ENCODE assay signal across 8 cellular contexts in genomic region chr12:104137902-104138746, GRCh38. TPM values are rescaled to one million over a fixed set of nuclear protein-coding genes. Genes with fewer than 3 reads are reported as not detected.
DNase-seq lines count a peak whose midpoint lies in the region; ATAC-seq and TF ChIP-seq lines count a peak whose summit lies in the region.

NFYB (minus strand) TSS chr12:104138210; CDS start chr12:104135453, 2,757 bp downstream.

- CTCF ChIA-PET in activated CD4-positive, alpha-beta T cell treated with anti-CD3 and anti-CD28 coated beads for 36 hours (lab: Charles Lee), result interaction anchor here (0.6 to 1.3 kb wide), 4 partner anchors 62 to 228 kb away, joined by 3 to 7 read pairs (median 3); no protein-coding TSS in a partner anchor

- no peaks in the 10 kb centered on the region for H3K36me3 Mint-ChIP-seq in activated CD4-positive, alpha-beta T cell treated with anti-CD3 and anti-CD28 coated beads for 36 hours (ENCODE audit: low read depth)

- TF ChIP-seq POLR2A in GM19193 (IDR thresholded peaks at IDR 0.05; ENCODE audit: extremely low read depth, insufficient read depth, insufficient read length), result peak; percentile 91

- POLR2A ChIA-PET in activated CD4-positive, alpha-beta T cell treated with anti-CD3 and anti-CD28 coated beads for 36 hours (lab: Charles Lee), result interaction anchor here (0.8 to 1.7 kb wide), 7 partner anchors 74 to 296 kb away, joined by 3 to 10 read pairs (median 5); partner anchors contain the start of genes HCFC2, HSP90B1 and TDG

- H3K27me3 Mint-ChIP-seq in activated CD4-positive, alpha-beta T cell treated with anti-CD3 and anti-CD28 coated beads for 36 hours, result no peaks in the 10 kb centered on the region

- no peaks in the 10 kb centered on the region for H3K9me3 Mint-ChIP-seq in activated CD4-positive, alpha-beta T cell treated with anti-CD3 and anti-CD28 coated beads for 36 hours (ENCODE audit: low read depth)

- peak within 1 kb of the TSS; percentile 83 for H3K4me3 Mint-ChIP-seq in activated CD4-positive, alpha-beta T cell treated with anti-CD3 and anti-CD28 coated beads for 36 hours

- DNase-seq in AML-193 (lab: John Stamatoyannopoulos, UW), result peak; percentile 92 to 94
- DNase-seq in NCI-H510A treated with DMSO at 0.1 percent for 48 hours (lab: John Stamatoyannopoulos, UW), result peak; percentile 92
- peak; percentile 95 for DNase-seq in activated CD4-positive, alpha-beta T cell treated with anti-CD3 and anti-CD28 coated beads for 36 hours
- DNase-seq in choroid plexus epithelial cell (ENCODE audit: low read depth), result peak; percentile 99
- peak; percentile 97 for DNase-seq in kidney tubule cell (ENCODE audit: low spot score)
- peak; percentile 72 to 84 (median 80) for DNase-seq in stimulated activated CD4-positive, alpha-beta T cell treated with anti-CD3 and anti-CD28 coated beads, Interleukin-1b, Interleukin-23, amount 100 ng/mL, for 24 hours (ENCODE audit: low read depth in 4 of 4, low spot score in 1 of 4)

- H3K4me1 Mint-ChIP-seq in activated CD4-positive, alpha-beta T cell treated with anti-CD3 and anti-CD28 coated beads for 36 hours, result peaks cover 19% of the 10 kb centered on the region

- TF ChIP-seq CTCF in choroid plexus epithelial cell (conservative IDR thresholded peaks at IDR 0.05; ENCODE audit: low read depth, low read length), result no peak

- ATAC-seq in HG03439 (IDR thresholded peaks at IDR 0.05; ENCODE audit: unreplicated experiment), result peak; percentile 96
- peak; percentile 98 for ATAC-seq in activated CD4-positive, alpha-beta T cell treated with anti-CD3 and anti-CD28 coated beads for 36 hours

- peak within 1 kb of the TSS; percentile 83 for H3K4me3 ChIP-seq in choroid plexus epithelial cell (ENCODE audit: low read depth, low read length)

- H3K27ac Mint-ChIP-seq in activated CD4-positive, alpha-beta T cell treated with anti-CD3 and anti-CD28 coated beads for 36 hours, result peak within 1 kb of the TSS; percentile 90

- intact Hi-C loops in activated CD4-positive, alpha-beta T cell treated with anti-CD3 and anti-CD28 coated beads for 36 hours (cut with DNase I, micrococcal nuclease), result loop anchor here (1.0 to 5.0 kb wide), 15 partner anchors 74 to 1194 kb away; partner anchors contain the start of genes EID3 (in 2 of the 2), TDG (in 2 of the 2), TXNRD1 (in 2 of the 2) and APPL2 (in 1 of the 2)

RNA-seq across cellular contexts. Expression of gene NFYB, which starts in this region (rescaled TPM):
- total RNA-seq in activated CD4-positive, alpha-beta T cell treated with anti-CD3 and anti-CD28 coated beads for 36 hours, result 10 to 100 TPM; 18.8 to 27.2 TPM

Comparison
In these comparisons a context has a peak if more than half of its experiments do, and no peak if none do; other contexts are left out.
1. Peak in every context shown above with its lines: DNase-seq, ATAC-seq and H3K4me3 ChIP-seq.